ENCODE assay signal across 31 cellular contexts in genomic region chr4:95209942-95210341, GRCh38.
"Had no signal": no experiment of that assay in that cellular context is flagged by ENCODE, and none has a peak within 500 bp of the region (broad histone marks: within the 10 kb centered on the region; RNA-seq: fewer than 3 reads in every experiment).

No MANE protein-coding gene starts in this region.

- H3K36me3 Mint-ChIP-seq: activated CD4-positive, alpha-beta memory T cell treated with anti-CD3 and anti-CD28 coated beads for 36 hours; activated naive CD8-positive, alpha-beta T cell had no signal

- FAIRE-seq: astrocyte had no signal

- H3K27me3 Mint-ChIP-seq: activated CD4-positive, alpha-beta T cell treated with anti-CD3 and anti-CD28 coated beads, Interleukin-2, amount 10 ng/mL, durations not matched to agents 7 days and 5 days; activated naive CD8-positive, alpha-beta T cell; activated T-helper 17 cell treated with anti-CD3 and anti-CD28 coated beads, Interleukin-2, amount 50 U/mL, for 72 hours had no signal

- H3K27me3 ChIP-seq: brain microvascular endothelial cell, cardiac muscle cell, SJCRH30 had no signal

- H3K36me3 ChIP-seq: brain microvascular endothelial cell, cardiac muscle cell, SJCRH30 had no signal

- H3K4me3 ChIP-seq: cardiac muscle cell, SJCRH30 had no signal

- H3K9ac ChIP-seq: KMS-11, SK-N-SH had no signal

- H3K9me3 ChIP-seq: SJCRH30, SK-N-SH had no signal

- H3K27ac ChIP-seq: brain microvascular endothelial cell, cardiac muscle cell, KMS-11, SJCRH30, VCaP had no signal

- H3K4me1 ChIP-seq: SJCRH30 had no signal

- H3K4me1 Mint-ChIP-seq: activated CD4-positive, alpha-beta T cell treated with anti-CD3 and anti-CD28 coated beads, Interleukin-2, amount 10 ng/mL, durations not matched to agents 7 days and 5 days; activated T-helper 17 cell treated with anti-CD3 and anti-CD28 coated beads, Interleukin-2, amount 50 U/mL, for 72 hours had no signal

- DNase-seq: activated CD4-positive, alpha-beta memory T cell treated with anti-CD3 and anti-CD28 coated beads for 36 hours; activated CD4-positive, alpha-beta T cell treated with anti-CD3 and anti-CD28 coated beads, Interleukin-2, amount 10 ng/mL, durations not matched to agents 7 days and 5 days; activated CD4-positive, CD25-positive, alpha-beta regulatory T cell; activated CD8-positive, alpha-beta memory T cell treated with anti-CD3 and anti-CD28 coated beads for 24 hours; activated gamma-delta T cell; activated naive CD4-positive, alpha-beta T cell treated with anti-CD3 and anti-CD28 coated beads for 36 hours; activated T-cell treated with anti-CD3 and anti-CD28 coated beads, Interleukin-2, amount 50 U/mL, for 48 hours; amygdala; brain microvascular endothelial cell; IMR-90; NCI-H1092; NCI-H1417 treated with DMSO at 0.1 percent for 48 hours; NCI-H1694; NCI-H2029; NCI-H2107; NCI-H526; NCI-H82; NK-92 treated with Interleukin-12 subunit alpha and Interleukin-12 subunit beta, amount 100 ng/mL, for 24 hours; OCI-M1; RPMI8226; SJCRH30; SK-N-SH; T-helper 1 cell had no signal

- H3K4me2 ChIP-seq: KMS-11, SK-N-SH had no signal

- H3K9me3 Mint-ChIP-seq: activated CD4-positive, alpha-beta memory T cell treated with anti-CD3 and anti-CD28 coated beads for 36 hours; activated CD4-positive, alpha-beta T cell treated with anti-CD3 and anti-CD28 coated beads, Interleukin-2, amount 10 ng/mL, durations not matched to agents 7 days and 5 days; activated naive CD4-positive, alpha-beta T cell treated with anti-CD3 and anti-CD28 coated beads for 36 hours; activated T-helper 17 cell treated with anti-CD3 and anti-CD28 coated beads, Interleukin-2, amount 50 U/mL, for 72 hours had no signal

- H3K4me3 Mint-ChIP-seq: activated CD4-positive, alpha-beta memory T cell treated with anti-CD3 and anti-CD28 coated beads for 36 hours; activated CD4-positive, alpha-beta T cell treated with anti-CD3 and anti-CD28 coated beads, Interleukin-2, amount 10 ng/mL, durations not matched to agents 7 days and 5 days; activated naive CD4-positive, alpha-beta T cell treated with anti-CD3 and anti-CD28 coated beads for 36 hours; activated naive CD8-positive, alpha-beta T cell; activated T-helper 17 cell treated with anti-CD3 and anti-CD28 coated beads, Interleukin-2, amount 50 U/mL, for 72 hours had no signal

- H3K27ac Mint-ChIP-seq: activated CD4-positive, alpha-beta memory T cell treated with anti-CD3 and anti-CD28 coated beads for 36 hours; activated CD4-positive, alpha-beta T cell treated with anti-CD3 and anti-CD28 coated beads, Interleukin-2, amount 10 ng/mL, durations not matched to agents 7 days and 5 days; activated naive CD4-positive, alpha-beta T cell treated with anti-CD3 and anti-CD28 coated beads for 36 hours; activated naive CD8-positive, alpha-beta T cell; activated T-helper 17 cell treated with anti-CD3 and anti-CD28 coated beads, Interleukin-2, amount 50 U/mL, for 72 hours had no signal

- ATAC-seq: activated T-helper 17 cell treated with anti-CD3 and anti-CD28 coated beads, Interleukin-2, amount 50 U/mL, for 72 hours; Panc1; Right ventricle myocardium inferior had no signal
